ENCODE assay signal across 1 cellular context in the genomic region with DNA sequence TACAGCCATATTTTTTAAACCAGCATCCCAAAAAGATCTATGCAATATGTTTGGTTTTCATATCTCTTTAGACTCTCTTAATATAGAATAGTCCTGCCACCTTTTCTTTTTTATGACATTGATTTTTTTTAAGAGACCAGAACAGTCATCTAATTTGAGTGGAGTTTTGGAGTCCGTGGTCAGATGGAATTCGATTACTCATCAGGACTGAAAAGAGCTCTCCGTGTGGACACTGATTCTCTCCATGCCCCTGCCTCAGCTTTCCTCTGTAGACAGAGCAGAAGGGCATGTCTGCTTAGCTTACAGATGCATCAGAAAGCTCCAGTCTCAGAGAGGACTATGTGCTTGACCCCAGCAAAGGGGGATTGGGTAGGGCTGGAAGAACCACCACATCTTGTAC.
TF ChIP-seq lines count a peak whose summit lies in the region.

No MANE protein-coding gene starts in this region.

TF ChIP-seq in IMR-90, 13 proteins besides CTCF, POLR2A, EP300 and RAD21:
- TF ChIP-seq BHLHE40 (IDR thresholded peaks at IDR 0.05; ENCODE audit: low read depth, low read length) (no peak), CHD1 (IDR thresholded peaks at IDR 0.05; ENCODE audit: low read depth, low read length) (no peak), SMC3 (IDR thresholded peaks at IDR 0.05; ENCODE audit: low read depth, low read length) (no peak), NFE2L2 (IDR thresholded peaks at IDR 0.05; ENCODE audit: low read depth, low read length) (no peak), ELK1 (IDR thresholded peaks at IDR 0.05; ENCODE audit: borderline replicate concordance, low read depth, low read length) (no peak), MAZ (IDR thresholded peaks at IDR 0.05; ENCODE audit: borderline replicate concordance, low read depth, low read length) (no peak), MAFK (IDR thresholded peaks at IDR 0.05; ENCODE audit: low read depth, low read length) (no peak), RFX5 (IDR thresholded peaks at IDR 0.05; ENCODE audit: low read depth, low read length) (no peak), RCOR1 (IDR thresholded peaks at IDR 0.05; ENCODE audit: insufficient replicate concordance, low read length) (no peak), USF2 (IDR thresholded peaks at IDR 0.05; ENCODE audit: low read depth, low read length) (no peak), FOS (IDR thresholded peaks at IDR 0.05; ENCODE audit: low read depth, low read length) (no peak), MXI1 (IDR thresholded peaks at IDR 0.05; ENCODE audit: borderline replicate concordance, low read depth, low read length) (no peak)
